1 cellular context compared by ENCODE assay signal in genomic region chr19:2417436-2417835, GRCh38.
A peak's percentile ranks its signal among the peaks of the same experiment; 100 is the strongest.
TF ChIP-seq lines count a peak whose summit lies in the region.

No MANE protein-coding gene starts in this region.

TF ChIP-seq in WTC11, 78 proteins besides CTCF, POLR2A, EP300 and RAD21:
- TF ChIP-seq ZNF121 (CRISPR knock-in tag; IDR thresholded peaks at IDR 0.05) = peak; percentile 67; the same call in 1 of the 2 replicates
